28 cellular contexts compared by ENCODE assay signal in the genomic region with DNA sequence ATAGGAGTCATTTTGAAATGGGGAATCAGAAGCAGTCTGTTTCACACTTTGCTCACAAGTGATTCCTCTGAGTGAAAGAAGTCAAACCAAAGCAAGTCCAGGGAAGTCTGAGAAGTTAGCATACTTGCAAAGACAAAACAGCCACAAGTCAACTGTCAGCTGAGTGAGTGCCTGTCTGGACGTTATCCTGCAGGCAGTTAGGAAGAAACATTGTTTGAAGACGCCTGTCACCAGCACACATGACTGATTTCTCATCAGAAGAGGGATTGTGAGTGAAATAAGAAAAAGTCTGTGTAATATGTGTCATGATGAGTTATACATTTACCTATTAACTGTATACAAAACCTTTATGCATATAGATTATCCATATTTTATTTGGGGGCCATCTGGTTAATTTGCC.
"Had no signal": no experiment of that assay in that cellular context is flagged by ENCODE, and none has a peak within 500 bp of the region (broad histone marks: within the 10 kb centered on the region; RNA-seq: fewer than 3 reads in every experiment).

No MANE protein-coding gene starts in this region.

- H3K9me3 ChIP-seq: MG63, SJSA1 had no signal

- H3K9me3 Mint-ChIP-seq: activated T-helper 17 cell treated with anti-CD3 and anti-CD28 coated beads, Interleukin-2, amount 50 U/mL, for 72 hours; central memory CD8-positive, alpha-beta T cell had no signal

- H3K36me3 ChIP-seq: MG63, SJSA1 had no signal

- H3K27ac ChIP-seq: SJSA1 had no signal

- H3K4me3 Mint-ChIP-seq: activated CD4-positive, alpha-beta T cell treated with anti-CD3 and anti-CD28 coated beads, Interleukin-2, amount 10 ng/mL, durations not matched to agents 24 days and 14 days; activated CD8-positive, alpha-beta memory T cell treated with anti-CD3 and anti-CD28 coated beads, Interleukin-2, amount 10 ng/mL, durations not matched to agents 7 days and 5 days; activated naive CD4-positive, alpha-beta T cell treated with anti-CD3 and anti-CD28 coated beads, Interleukin-2, amount 10 ng/mL, durations not matched to agents 7 days and 5 days; activated naive CD8-positive, alpha-beta T cell treated with anti-CD3 and anti-CD28 coated beads for 36 hours; activated T-helper 17 cell treated with anti-CD3 and anti-CD28 coated beads, Interleukin-2, amount 50 U/mL, for 72 hours; central memory CD8-positive, alpha-beta T cell; T-helper 1 cell treated with Interleukin-12 subunit alpha and Interleukin-12 subunit beta and Interleukin-4 antibody, amounts not matched to agents 30 μg/mL and 1 μg/mL, for 36 hours had no signal

- ATAC-seq: activated CD4-positive, CD25-positive, alpha-beta regulatory T cell treated with anti-CD3 and anti-CD28 coated beads, Interleukin-2, amount 50 U/mL, for 24 hours; activated CD8-positive, alpha-beta memory T cell treated with anti-CD3 and anti-CD28 coated beads, Interleukin-2, amount 10 ng/mL, durations not matched to agents 7 days and 5 days; activated T-helper 17 cell treated with anti-CD3 and anti-CD28 coated beads, Interleukin-2, amount 50 U/mL, for 72 hours; PC-3 had no signal

- H3K27me3 ChIP-seq: MG63, SJSA1 had no signal

- H3K27ac Mint-ChIP-seq: activated CD4-positive, alpha-beta T cell treated with anti-CD3 and anti-CD28 coated beads, Interleukin-2, amount 10 ng/mL, durations not matched to agents 24 days and 14 days; activated CD8-positive, alpha-beta memory T cell treated with anti-CD3 and anti-CD28 coated beads, Interleukin-2, amount 10 ng/mL, durations not matched to agents 7 days and 5 days; activated naive CD4-positive, alpha-beta T cell treated with anti-CD3 and anti-CD28 coated beads, Interleukin-2, amount 10 ng/mL, durations not matched to agents 7 days and 5 days; activated naive CD8-positive, alpha-beta T cell treated with anti-CD3 and anti-CD28 coated beads for 36 hours; activated T-helper 17 cell treated with anti-CD3 and anti-CD28 coated beads, Interleukin-2, amount 50 U/mL, for 72 hours; T-helper 1 cell treated with Interleukin-12 subunit alpha and Interleukin-12 subunit beta and Interleukin-4 antibody, amounts not matched to agents 30 μg/mL and 1 μg/mL, for 36 hours had no signal

- DNase-seq: activated CD4-positive, alpha-beta T cell treated with anti-CD3 and anti-CD28 coated beads, Interleukin-2, amount 10 ng/mL, durations not matched to agents 24 days and 14 days; activated CD4-positive, alpha-beta T cell treated with anti-CD3 and anti-CD28 coated beads, Interleukin-2, amount 50 U/mL, for 48 hours; activated CD8-positive, alpha-beta memory T cell treated with anti-CD3 and anti-CD28 coated beads, Interleukin-2, amount 10 ng/mL, durations not matched to agents 7 days and 5 days; activated gamma-delta T cell; activated naive CD4-positive, alpha-beta T cell treated with anti-CD3 and anti-CD28 coated beads, Interleukin-2, amount 10 ng/mL, durations not matched to agents 7 days and 5 days; activated naive CD8-positive, alpha-beta T cell treated with anti-CD3 and anti-CD28 coated beads for 36 hours; activated T-cell treated with anti-CD3 and anti-CD28 coated beads for 4 hours; activated T-cell treated with anti-CD3 and anti-CD28 coated beads, Interleukin-2, amount 50 U/mL, for 48 hours; anterior cingulate cortex; MG63; MV-4-11; NCI-H1092 treated with DMSO at 0.1 percent for 48 hours; NCI-H1417 treated with DMSO at 0.1 percent for 48 hours; NCI-H1694; NCI-H2029; NCI-H2107; NCI-H2171 treated with DMSO at 0.1 percent for 48 hours; NCI-H226; NCI-H526 treated with DMSO at 0.1 percent for 48 hours; NK-92 treated with Interleukin-12 subunit alpha and Interleukin-12 subunit beta, amount 100 ng/mL, for 24 hours; PC-3; SHP77 had no signal

- H3K4me1 ChIP-seq: SJSA1 had no signal

- H3K4me3 ChIP-seq: MG63, SJSA1 had no signal

- FAIRE-seq: RCC 7860 had no signal

- H3K4me1 Mint-ChIP-seq: activated naive CD4-positive, alpha-beta T cell treated with anti-CD3 and anti-CD28 coated beads, Interleukin-2, amount 10 ng/mL, durations not matched to agents 7 days and 5 days; activated T-helper 17 cell treated with anti-CD3 and anti-CD28 coated beads, Interleukin-2, amount 50 U/mL, for 72 hours; central memory CD8-positive, alpha-beta T cell had no signal

- H3K36me3 Mint-ChIP-seq: activated CD8-positive, alpha-beta memory T cell treated with anti-CD3 and anti-CD28 coated beads, Interleukin-2, amount 10 ng/mL, durations not matched to agents 7 days and 5 days; activated naive CD4-positive, alpha-beta T cell treated with anti-CD3 and anti-CD28 coated beads, Interleukin-2, amount 10 ng/mL, durations not matched to agents 7 days and 5 days had no signal
